23 cellular contexts compared by ENCODE assay signal in genomic region chr6:37212268-37212667, GRCh38. TPM values are rescaled to one million over a fixed set of nuclear protein-coding genes. Genes with fewer than 3 reads are reported as not detected.
"Had no signal": no experiment of that assay in that cellular context is flagged by ENCODE, and none has a peak within 500 bp of the region (broad histone marks: within the 10 kb centered on the region; RNA-seq: fewer than 3 reads in every experiment).

No MANE protein-coding gene starts in this region.

- H3K27me3 ChIP-seq: ovary, tibial nerve, upper lobe of left lung, vagina had no signal

- H3K27ac ChIP-seq: left ventricle myocardium inferior, ovary, skin epidermis, tibial nerve, upper lobe of left lung, vagina had no signal

- ATAC-seq: mucosa of descending colon; naive thymus-derived CD4-positive, alpha-beta T cell; natural killer cell treated with Interleukin-12 subunit alpha and Interleukin-12 subunit beta and Interleukin-15 and Interleukin-18, amount 100 ng/mL, for 72 hours; right cardiac atrium; sciatic nerve; stimulated activated naive B cell treated with anti-CD40 and anti-IgM and Interleukin-4, amounts not matched to agents 10 μg/mL and 1 μg/mL and 100 μg/mL, for 72 hours; stimulated activated naive CD8-positive, alpha-beta T cell treated with anti-CD3 and anti-CD28 coated beads, Interleukin-15, Interleukin-2, amounts not matched to agents 100 U/mL and 50 U/mL, for 24 hours had no signal

- DNase-seq: hippocampal formation; kidney; left ventricle myocardium inferior; midbrain; mucosa of descending colon; naive thymus-derived CD4-positive, alpha-beta T cell; ovary; right cardiac atrium; stimulated activated CD4-positive, alpha-beta T cell treated with anti-CD3 and anti-CD28 coated beads, Interleukin-12 subunit alpha, Interleukin-12 subunit beta, amount 100 ng/mL, for 4 hours; stimulated activated CD4-positive, alpha-beta T cell treated with anti-CD3 and anti-CD28 coated beads, Interleukin-15, amount 100 ng/mL, for 24 hours; stimulated activated CD4-positive, alpha-beta T cell treated with anti-CD3 and anti-CD28 coated beads, Interleukin-2, amount 100 ng/mL, for 24 hours; stimulated activated CD4-positive, alpha-beta T cell treated with anti-CD3 and anti-CD28 coated beads, Interleukin-4, amount 100 ng/mL, for 1 hour; stimulated activated naive B cell treated with anti-CD40 and anti-IgM and Interleukin-4, amounts not matched to agents 10 μg/mL and 1 μg/mL and 100 μg/mL, for 72 hours; stimulated activated naive CD8-positive, alpha-beta T cell treated with anti-CD3 and anti-CD28 coated beads, Interleukin-15, Interleukin-2, amounts not matched to agents 100 U/mL and 50 U/mL, for 24 hours; substantia nigra; upper lobe of left lung had no signal

- H3K27ac Mint-ChIP-seq: memory B cell; progenitor cell of endocrine pancreas; stimulated activated naive B cell treated with anti-CD40 and anti-IgM and Interleukin-4, amounts not matched to agents 10 μg/mL and 1 μg/mL and 100 μg/mL, for 72 hours had no signal

- H3K36me3 ChIP-seq: left ventricle myocardium inferior, ovary, tibial nerve, upper lobe of left lung, vagina had no signal

- H3K4me3 Mint-ChIP-seq: memory B cell; naive thymus-derived CD4-positive, alpha-beta T cell; natural killer cell treated with Interleukin-12 subunit alpha and Interleukin-12 subunit beta and Interleukin-15 and Interleukin-18, amount 100 ng/mL, for 72 hours; stimulated activated naive B cell treated with anti-CD40 and anti-IgM and Interleukin-4, amounts not matched to agents 10 μg/mL and 1 μg/mL and 100 μg/mL, for 72 hours had no signal

- H3K4me1 ChIP-seq: left ventricle myocardium inferior had no signal

- H3K9me3 Mint-ChIP-seq: memory B cell; naive thymus-derived CD4-positive, alpha-beta T cell; natural killer cell treated with Interleukin-12 subunit alpha and Interleukin-12 subunit beta and Interleukin-15 and Interleukin-18, amount 100 ng/mL, for 72 hours; stimulated activated naive B cell treated with anti-CD40 and anti-IgM and Interleukin-4, amounts not matched to agents 10 μg/mL and 1 μg/mL and 100 μg/mL, for 72 hours had no signal

- H3K4me3 ChIP-seq: left ventricle myocardium inferior, mucosa of descending colon, ovary, skin epidermis, tibial nerve, upper lobe of left lung, vagina had no signal

- H3K36me3 Mint-ChIP-seq: memory B cell; natural killer cell treated with Interleukin-12 subunit alpha and Interleukin-12 subunit beta and Interleukin-15 and Interleukin-18, amount 100 ng/mL, for 72 hours; stimulated activated naive B cell treated with anti-CD40 and anti-IgM and Interleukin-4, amounts not matched to agents 10 μg/mL and 1 μg/mL and 100 μg/mL, for 72 hours had no signal

- H3K9me3 ChIP-seq: left ventricle myocardium inferior, mucosa of descending colon, ovary, tibial nerve, upper lobe of left lung, vagina had no signal

- H3K27me3 Mint-ChIP-seq: natural killer cell treated with Interleukin-12 subunit alpha and Interleukin-12 subunit beta and Interleukin-15 and Interleukin-18, amount 100 ng/mL, for 72 hours had no signal

RNA-seq across cellular contexts. Expression of gene TMEM217, which starts 45.7 kb away (rescaled TPM):
- total RNA-seq: vagina had no signal
